In the genomic region with DNA sequence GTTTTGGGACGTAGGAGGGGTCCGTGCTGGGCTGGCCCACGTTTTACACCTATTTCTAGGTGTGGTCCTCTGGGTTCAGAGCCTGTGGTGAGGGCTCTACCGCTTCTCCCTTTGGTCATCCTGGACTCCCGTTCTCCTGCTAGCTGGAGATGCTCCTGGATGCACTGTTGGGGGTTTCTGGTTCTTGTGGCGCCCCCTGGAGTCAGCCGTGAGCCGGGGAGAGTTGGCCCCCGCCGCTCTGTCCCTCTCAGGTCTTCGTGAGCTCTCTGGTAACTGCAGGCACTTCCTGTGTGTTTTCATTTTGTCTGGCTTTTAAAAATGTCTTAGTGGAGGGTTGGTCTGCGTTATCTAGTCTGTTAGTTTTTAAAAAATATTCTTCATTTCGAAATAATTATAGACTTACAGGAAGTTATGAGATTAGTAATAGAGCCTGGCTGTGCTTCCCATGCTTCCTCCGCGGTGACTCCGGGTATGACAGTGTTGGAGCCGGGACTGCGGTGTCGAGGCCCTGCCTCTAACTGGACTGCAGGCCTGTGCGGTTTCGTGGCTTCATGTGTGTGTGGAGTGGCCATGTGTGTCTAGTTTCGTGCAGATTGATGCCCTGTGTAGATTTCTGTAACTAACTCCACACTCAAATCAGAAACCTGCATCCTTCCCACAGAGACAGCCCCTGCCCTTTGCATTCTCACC, we compare ENCODE assay signal across 8 cellular contexts.
DNase-seq lines count a peak whose midpoint lies in the region; ATAC-seq and TF ChIP-seq lines count a peak whose summit lies in the region.

No MANE protein-coding gene starts in this region.

- no peak overlapping the region for H3K4me2 ChIP-seq in GM23338

- H3K4me1 ChIP-seq in GM23338 (ENCODE audit: insufficient read depth): no peaks in the 10 kb centered on the region

- H2AFZ ChIP-seq in GM23338: no peak overlapping the region

- H3K27ac Mint-ChIP-seq in GM23338 (no peak overlapping the region; the same call in 1 of the 2 replicates), immature natural killer cell (no peak overlapping the region)
- no peak overlapping the region for H3K27ac Mint-ChIP-seq in activated CD8-positive, alpha-beta T cell treated with anti-CD3 and anti-CD28 coated beads for 36 hours

- DNase-seq in A172 (ENCODE audit: low spot score): peak; percentile 17
- peak; percentile 71 for DNase-seq in GM23338 (ENCODE audit: low spot score)
- peak; percentile 63 for DNase-seq in activated CD8-positive, alpha-beta T cell treated with anti-CD3 and anti-CD28 coated beads for 36 hours
- peak; percentile 28 to 32 (median 29) for DNase-seq in immature natural killer cell
- DNase-seq in C1 segment of cervical spinal cord (lab: John Stamatoyannopoulos, UW): no peak
- no peak for DNase-seq in GOT3 (lab: John Stamatoyannopoulos, UW)

- peaks cover 40% of the 10 kb centered on the region for H3K36me3 Mint-ChIP-seq in GM23338 (ENCODE audit: low read depth)
- H3K36me3 Mint-ChIP-seq in activated CD8-positive, alpha-beta T cell treated with anti-CD3 and anti-CD28 coated beads for 36 hours (ENCODE audit: low read depth): peaks cover 8% of the 10 kb centered on the region
- H3K36me3 Mint-ChIP-seq in immature natural killer cell: peaks cover 11 to 35% (median 12%) of the 10 kb centered on the region in 3 donors

- no peaks in the 10 kb centered on the region for H3K27me3 ChIP-seq in GM23338 (ENCODE audit: insufficient read depth)

- peak; percentile 67 to 68 for TF ChIP-seq CTCF in GM23338 (conservative IDR thresholded peaks at IDR 0.05; ENCODE audit: low read depth in 2 of 2)
- peak; percentile 68 for TF ChIP-seq CTCF in activated CD8-positive, alpha-beta T cell treated with anti-CD3 and anti-CD28 coated beads for 36 hours (IDR thresholded peaks at IDR 0.05)

- H3K4me3 Mint-ChIP-seq in GM23338 (no peak overlapping the region), immature natural killer cell (no peak overlapping the region)
- H3K4me3 Mint-ChIP-seq in activated CD8-positive, alpha-beta T cell treated with anti-CD3 and anti-CD28 coated beads for 36 hours: no peak overlapping the region

- no peaks in the 10 kb centered on the region; the same call in 2 of the 3 replicates for H3K4me1 Mint-ChIP-seq in GM23338
- H3K4me1 Mint-ChIP-seq in activated CD8-positive, alpha-beta T cell treated with anti-CD3 and anti-CD28 coated beads for 36 hours (ENCODE audit: low read depth): peaks cover 10% of the 10 kb centered on the region
- peaks cover 3 to 5% of the 10 kb centered on the region in 2 donors for H3K4me1 Mint-ChIP-seq in immature natural killer cell

- no peak overlapping the region for H3K4me3 ChIP-seq in GM23338

- 0 out of 3 replicates have a peak, but pooled peaks cover 4% of the 10 kb centered on the region for H3K9me3 Mint-ChIP-seq in GM23338
- no peaks in the 10 kb centered on the region for H3K9me3 Mint-ChIP-seq in activated CD8-positive, alpha-beta T cell treated with anti-CD3 and anti-CD28 coated beads for 36 hours
- no peaks in the 10 kb centered on the region for H3K9me3 Mint-ChIP-seq in immature natural killer cell

- intact Hi-C loops in activated CD8-positive, alpha-beta T cell treated with anti-CD3 and anti-CD28 coated beads for 36 hours (cut with micrococcal nuclease): loop anchor here (10.0 kb wide), 1 partner anchor 133 kb away; no protein-coding TSS in a partner anchor

- H3K27me3 Mint-ChIP-seq in GM23338 (ENCODE audit: insufficient read depth, low read depth, poor library complexity) (peaks cover 2% of the 10 kb centered on the region), immature natural killer cell (ENCODE audit: low read depth in 3 of 3) (peaks cover 0 to 9% (median 2%) of the 10 kb centered on the region in 3 donors)
- no peaks in the 10 kb centered on the region for H3K27me3 Mint-ChIP-seq in activated CD8-positive, alpha-beta T cell treated with anti-CD3 and anti-CD28 coated beads for 36 hours

- peaks cover 3% of the 10 kb centered on the region; the same call in 1 of the 2 replicates for H3K79me2 ChIP-seq in GM23338 (replicated peaks; ENCODE audit: insufficient read depth)

- no peaks in the 10 kb centered on the region for H3F3A ChIP-seq in GM23338 (replicated peaks; ENCODE audit: low read depth)

- no peaks in the 10 kb centered on the region for H4K20me1 ChIP-seq in GM23338 (replicated peaks; ENCODE audit: insufficient read depth)

- POLR2A ChIA-PET in activated CD8-positive, alpha-beta T cell treated with anti-CD3 and anti-CD28 coated beads for 36 hours (lab: Charles Lee): interaction anchor here (1.0 kb wide), 1 partner anchor 136 kb away, joined by 3 read pairs; no protein-coding TSS in a partner anchor

- no peak overlapping the region for H3K27ac ChIP-seq in GM23338 (ENCODE audit: low read depth)

- CTCF ChIA-PET in activated CD8-positive, alpha-beta T cell treated with anti-CD3 and anti-CD28 coated beads for 36 hours (lab: Charles Lee): interaction anchor here (0.5 to 3.2 kb wide), 11 partner anchors 10 to 147 kb away, joined by 3 to 19 read pairs (median 4); no protein-coding TSS in a partner anchor

- H3K9me2 ChIP-seq in GM23338 (ENCODE audit: insufficient read depth): no peaks in the 10 kb centered on the region

- ATAC-seq in GM23338 (peak; percentile 83), HG02678 (IDR thresholded peaks at IDR 0.05; ENCODE audit: unreplicated experiment) (no peak), HG02798 (IDR thresholded peaks at IDR 0.05; ENCODE audit: poor library complexity, unreplicated experiment) (no peak)
- peak; percentile 56 for ATAC-seq in activated CD8-positive, alpha-beta T cell treated with anti-CD3 and anti-CD28 coated beads for 36 hours

- H3K36me3 ChIP-seq in GM23338 (ENCODE audit: insufficient read depth): 0 out of 2 replicates have a peak, but pooled peaks cover 3% of the 10 kb centered on the region

TF ChIP-seq in GM23338, 12 proteins besides CTCF, POLR2A, EP300 and RAD21:
- TF ChIP-seq, protein P1, sequence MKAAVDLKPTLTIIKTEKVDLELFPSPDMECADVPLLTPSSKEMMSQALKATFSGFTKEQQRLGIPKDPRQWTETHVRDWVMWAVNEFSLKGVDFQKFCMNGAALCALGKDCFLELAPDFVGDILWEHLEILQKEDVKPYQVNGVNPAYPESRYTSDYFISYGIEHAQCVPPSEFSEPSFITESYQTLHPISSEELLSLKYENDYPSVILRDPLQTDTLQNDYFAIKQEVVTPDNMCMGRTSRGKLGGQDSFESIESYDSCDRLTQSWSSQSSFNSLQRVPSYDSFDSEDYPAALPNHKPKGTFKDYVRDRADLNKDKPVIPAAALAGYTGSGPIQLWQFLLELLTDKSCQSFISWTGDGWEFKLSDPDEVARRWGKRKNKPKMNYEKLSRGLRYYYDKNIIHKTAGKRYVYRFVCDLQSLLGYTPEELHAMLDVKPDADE (IDR thresholded peaks at IDR 0.05): no peak
- TF ChIP-seq ZNF114 (CRISPR knock-in tag; IDR thresholded peaks at IDR 0.05) (no peak), EZH2phosphoT487 (IDR thresholded peaks at IDR 0.05; ENCODE audit: unreplicated experiment) (no peak), NANOG (IDR thresholded peaks at IDR 0.05; ENCODE audit: borderline replicate concordance) (no peak)
TF ChIP-seq in GM23338: peak in this region for 0.

Comparison
In these comparisons a context has a peak if more than half of its experiments do, and no peak if none do; other contexts are left out.
1. DNase-seq: peak in A172 (single experiment), GM23338 (single experiment), activated CD8-positive, alpha-beta T cell treated with anti-CD3 and anti-CD28 coated beads for 36 hours (single experiment) and immature natural killer cell (3 of 3); none in C1 segment of cervical spinal cord (0 of 14) and GOT3 (single experiment).
2. ATAC-seq: peak in GM23338 (single experiment) and activated CD8-positive, alpha-beta T cell treated with anti-CD3 and anti-CD28 coated beads for 36 hours (single experiment); none in HG02678 (single experiment) and HG02798 (single experiment).